In the genomic region with DNA sequence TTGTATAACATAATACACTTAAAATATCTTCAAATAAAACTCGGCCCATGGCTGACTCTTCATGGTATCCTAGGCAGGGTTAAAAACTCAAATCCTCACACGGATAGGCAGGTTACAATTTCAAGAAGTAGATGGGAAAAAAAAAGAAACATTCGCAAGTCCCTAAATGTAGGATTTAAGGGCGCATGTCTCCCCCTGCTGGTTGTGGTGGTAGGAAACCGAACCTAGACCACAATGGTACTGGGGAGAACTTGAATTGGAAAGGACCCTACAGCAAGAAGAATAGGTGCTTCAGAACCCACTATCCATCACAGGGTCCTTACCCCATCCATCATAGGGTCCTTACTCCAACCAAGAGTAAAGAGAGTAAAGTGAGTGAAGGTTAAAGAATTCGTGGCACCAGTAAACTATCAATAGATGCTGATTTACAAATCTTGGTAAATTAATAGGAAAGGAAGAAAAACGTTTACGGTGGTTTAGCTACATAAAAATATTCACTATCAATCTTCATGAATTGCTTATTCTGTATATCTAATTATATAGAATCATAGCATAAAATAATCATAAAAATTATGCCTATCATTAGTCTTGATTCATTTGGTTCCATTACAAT, we compare ENCODE assay signal across 8 cellular contexts. TPM values are rescaled to one million over a fixed set of nuclear protein-coding genes. Genes with fewer than 3 reads are reported as not detected.
DNase-seq lines count a peak whose midpoint lies in the region; ATAC-seq and TF ChIP-seq lines count a peak whose summit lies in the region.

No MANE protein-coding gene starts in this region.

- H3K27me3 ChIP-seq in MG63 (no peaks in the 10 kb centered on the region), trophoblast cell (ENCODE audit: insufficient read depth, low read length) (no peaks in the 10 kb centered on the region), upper lobe of right lung (no peaks in the 10 kb centered on the region)

- intact Hi-C loops in upper lobe of right lung (cut with DNase I): no loop called here

- peaks cover 14% of the 10 kb centered on the region for H3K79me1 ChIP-seq in trophoblast cell (ENCODE audit: low read length)

- no peaks in the 10 kb centered on the region for H3K36me3 ChIP-seq in MG63
- peaks cover 0 to 1% of the 10 kb centered on the region in 2 experiments for H3K36me3 ChIP-seq in trophoblast cell (ENCODE audit: control insufficient read depth in 1 of 2, insufficient read depth in 2 of 2, low read length in 2 of 2)
- no peaks in the 10 kb centered on the region for H3K36me3 ChIP-seq in upper lobe of right lung

- TF ChIP-seq CTCF in upper lobe of right lung (IDR thresholded peaks at IDR 0.05): peak; percentile 86

- H2BK120ac ChIP-seq in trophoblast cell (ENCODE audit: insufficient read depth, low read length, poor library complexity): no peak overlapping the region

- no peak overlapping the region for H4K12ac ChIP-seq in trophoblast cell (ENCODE audit: low read depth, low read length)

- no peak overlapping the region for H2BK12ac ChIP-seq in trophoblast cell (ENCODE audit: low read length)

- H3K9ac ChIP-seq in trophoblast cell (ENCODE audit: low read length): no peak overlapping the region

- H3K9me3 ChIP-seq in MG63: peaks cover 6% of the 10 kb centered on the region; the same call in 1 of the 2 replicates
- no peaks in the 10 kb centered on the region for H3K9me3 ChIP-seq in trophoblast cell (ENCODE audit: insufficient read depth, low read depth, low read length)
- H3K9me3 ChIP-seq in upper lobe of right lung: no peaks in the 10 kb centered on the region

- no peak overlapping the region for H2AFZ ChIP-seq in trophoblast cell (ENCODE audit: insufficient read depth, low read length, poor library complexity)

- H3K27ac ChIP-seq in trophoblast cell (ENCODE audit: low read depth, low read length) (no peak overlapping the region), upper lobe of right lung (no peak overlapping the region)

- H3K4me2 ChIP-seq in trophoblast cell (ENCODE audit: low read length): no peak overlapping the region

- no CpG with 5 or more reads among the region's 8 CpGs for WGBS in trophoblast cell (ENCODE audit: extremely low coverage, insufficient coverage, insufficient read length)

- H3K23ac ChIP-seq in trophoblast cell (ENCODE audit: low read length): no peak overlapping the region

- no peak overlapping the region for H2BK5ac ChIP-seq in trophoblast cell (ENCODE audit: low read depth, low read length, poor library complexity)

- H2AK5ac ChIP-seq in trophoblast cell (ENCODE audit: low read length): no peak overlapping the region

- H3K4me1 ChIP-seq in trophoblast cell (ENCODE audit: control insufficient read depth in 1 of 2, insufficient read depth in 2 of 2, low read length in 2 of 2): peaks cover 4 to 7% of the 10 kb centered on the region in 2 experiments
- peaks cover 20% of the 10 kb centered on the region for H3K4me1 ChIP-seq in upper lobe of right lung

- H4K8ac ChIP-seq in trophoblast cell (ENCODE audit: low read depth, low read length): no peak overlapping the region

- H3K18ac ChIP-seq in trophoblast cell (ENCODE audit: low read length): no peak overlapping the region

- peaks cover 13% of the 10 kb centered on the region for H3K79me2 ChIP-seq in trophoblast cell (ENCODE audit: control insufficient read depth, insufficient read depth, low read length, poor library complexity)

- H3K14ac ChIP-seq in trophoblast cell (ENCODE audit: low read length): no peak overlapping the region

- no peak overlapping the region for H3K4ac ChIP-seq in trophoblast cell (ENCODE audit: low read depth, low read length)

- ATAC-seq in upper lobe of right lung (no peak), GM19463 (IDR thresholded peaks at IDR 0.05; ENCODE audit: unreplicated experiment) (no peak)

- DNase-seq in DMS79 treated with DMSO at 0.1 percent for 48 hours (lab: John Stamatoyannopoulos, UW) (peak; percentile 94), MG63 (peak; percentile 48), SHP77 (lab: John Stamatoyannopoulos, UW) (peak; percentile 67 to 78), globus pallidus (ENCODE audit: low spot score) (peak; percentile 74), trophoblast cell (peak; percentile 80 to 93), upper lobe of right lung (peak; percentile 76)
- peak; percentile 72 for DNase-seq in activated gamma-delta T cell treated with anti-CD3 and anti-CD28 coated beads, Interleukin-2, amount 50 U/mL, for 16 hours (ENCODE audit: low read depth)

- no peak overlapping the region for H3K4me3 ChIP-seq in MG63
- no peak overlapping the region for H3K4me3 ChIP-seq in trophoblast cell (ENCODE audit: low read depth, low read length)
- no peak overlapping the region for H3K4me3 ChIP-seq in upper lobe of right lung

- H4K91ac ChIP-seq in trophoblast cell (ENCODE audit: low read depth, low read length): no peak overlapping the region

RNA-seq across cellular contexts. Expression of a gene that starts 3.3 kb away (rescaled TPM):
- 17.1 and 32.1 TPM in 2 replicates for total RNA-seq in MG63 (2014; rRNA removed; shearing (Covaris generic); ENCODE audit: low replicate concordance)
- 14.3 and 14.4 TPM in 2 replicates for polyA plus RNA-seq in trophoblast cell (2013)
- total RNA-seq in upper lobe of right lung: 24.9 TPM

RNA-seq across cellular contexts. Expression of a gene that starts 46.8 kb away (rescaled TPM):
- not detected in 2 replicates for total RNA-seq in MG63 (2014; rRNA removed; shearing (Covaris generic); ENCODE audit: low replicate concordance)
- 0.26 and 0.28 TPM in 2 replicates for polyA plus RNA-seq in trophoblast cell (2013)
- total RNA-seq in upper lobe of right lung: not detected
